2 cellular contexts compared by ENCODE assay signal in the genomic region with DNA sequence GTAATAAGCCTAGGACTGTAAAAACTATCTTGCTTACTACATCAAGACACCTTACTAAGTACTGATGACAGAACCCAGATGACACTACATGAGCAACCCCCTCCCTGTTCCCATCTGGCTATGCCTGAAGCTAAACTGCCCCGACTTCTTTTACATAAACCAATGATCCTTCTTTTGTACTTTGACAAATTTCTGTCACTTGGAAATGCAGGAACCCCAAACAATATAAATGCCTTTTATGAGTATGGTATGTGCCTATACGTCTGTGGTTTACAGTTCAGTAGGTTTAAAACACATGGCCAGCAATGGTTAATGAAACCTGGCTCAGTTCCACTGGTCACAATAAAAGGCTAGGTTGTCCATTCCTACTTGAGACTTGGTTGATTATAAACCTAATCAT.
TF ChIP-seq lines count a peak whose summit lies in the region.

No MANE protein-coding gene starts in this region.

TF ChIP-seq in GM12891, 5 proteins besides CTCF, POLR2A, EP300 and RAD21:
- no peak for TF ChIP-seq PAX5 (IDR thresholded peaks at IDR 0.05; ENCODE audit: insufficient read depth, low read length, severe bottlenecking)
- no peak for TF ChIP-seq TAF1 (IDR thresholded peaks at IDR 0.05; ENCODE audit: low read depth, low read length)
- TF ChIP-seq SPI1 (IDR thresholded peaks at IDR 0.05; ENCODE audit: low read depth, low read length), result no peak
- TF ChIP-seq POLR2AphosphoS5 (IDR thresholded peaks at IDR 0.05; ENCODE audit: low read depth, low read length), result no peak
- no peak for TF ChIP-seq POU2F2 (IDR thresholded peaks at IDR 0.05; ENCODE audit: low read depth, low read length)
TF ChIP-seq in GM12891: peak in this region for 0.

TF ChIP-seq in GM12878, 131 proteins besides CTCF, POLR2A, EP300 and RAD21:
- TF ChIP-seq NR2C1 (IDR thresholded peaks at IDR 0.05) (no peak), SP1 (IDR thresholded peaks at IDR 0.05; ENCODE audit: low read depth, low read length) (no peak), SIX5 (IDR thresholded peaks at IDR 0.05; ENCODE audit: low read depth, low read length, severe bottlenecking) (no peak), LARP7 (IDR thresholded peaks at IDR 0.05) (no peak), POU2F2 (IDR thresholded peaks at IDR 0.05; ENCODE audit: borderline replicate concordance, low read depth, low read length) (no peak), BRCA1 (IDR thresholded peaks at IDR 0.05; ENCODE audit: low read depth, low read length) (no peak), NBN (IDR thresholded peaks at IDR 0.05) (no peak), TCF3 (IDR thresholded peaks at IDR 0.05; ENCODE audit: borderline replicate concordance, insufficient read depth, low read depth, low read length) (no peak), FOXK2 (IDR thresholded peaks at IDR 0.05) (no peak)
- TF ChIP-seq, protein P1, sequence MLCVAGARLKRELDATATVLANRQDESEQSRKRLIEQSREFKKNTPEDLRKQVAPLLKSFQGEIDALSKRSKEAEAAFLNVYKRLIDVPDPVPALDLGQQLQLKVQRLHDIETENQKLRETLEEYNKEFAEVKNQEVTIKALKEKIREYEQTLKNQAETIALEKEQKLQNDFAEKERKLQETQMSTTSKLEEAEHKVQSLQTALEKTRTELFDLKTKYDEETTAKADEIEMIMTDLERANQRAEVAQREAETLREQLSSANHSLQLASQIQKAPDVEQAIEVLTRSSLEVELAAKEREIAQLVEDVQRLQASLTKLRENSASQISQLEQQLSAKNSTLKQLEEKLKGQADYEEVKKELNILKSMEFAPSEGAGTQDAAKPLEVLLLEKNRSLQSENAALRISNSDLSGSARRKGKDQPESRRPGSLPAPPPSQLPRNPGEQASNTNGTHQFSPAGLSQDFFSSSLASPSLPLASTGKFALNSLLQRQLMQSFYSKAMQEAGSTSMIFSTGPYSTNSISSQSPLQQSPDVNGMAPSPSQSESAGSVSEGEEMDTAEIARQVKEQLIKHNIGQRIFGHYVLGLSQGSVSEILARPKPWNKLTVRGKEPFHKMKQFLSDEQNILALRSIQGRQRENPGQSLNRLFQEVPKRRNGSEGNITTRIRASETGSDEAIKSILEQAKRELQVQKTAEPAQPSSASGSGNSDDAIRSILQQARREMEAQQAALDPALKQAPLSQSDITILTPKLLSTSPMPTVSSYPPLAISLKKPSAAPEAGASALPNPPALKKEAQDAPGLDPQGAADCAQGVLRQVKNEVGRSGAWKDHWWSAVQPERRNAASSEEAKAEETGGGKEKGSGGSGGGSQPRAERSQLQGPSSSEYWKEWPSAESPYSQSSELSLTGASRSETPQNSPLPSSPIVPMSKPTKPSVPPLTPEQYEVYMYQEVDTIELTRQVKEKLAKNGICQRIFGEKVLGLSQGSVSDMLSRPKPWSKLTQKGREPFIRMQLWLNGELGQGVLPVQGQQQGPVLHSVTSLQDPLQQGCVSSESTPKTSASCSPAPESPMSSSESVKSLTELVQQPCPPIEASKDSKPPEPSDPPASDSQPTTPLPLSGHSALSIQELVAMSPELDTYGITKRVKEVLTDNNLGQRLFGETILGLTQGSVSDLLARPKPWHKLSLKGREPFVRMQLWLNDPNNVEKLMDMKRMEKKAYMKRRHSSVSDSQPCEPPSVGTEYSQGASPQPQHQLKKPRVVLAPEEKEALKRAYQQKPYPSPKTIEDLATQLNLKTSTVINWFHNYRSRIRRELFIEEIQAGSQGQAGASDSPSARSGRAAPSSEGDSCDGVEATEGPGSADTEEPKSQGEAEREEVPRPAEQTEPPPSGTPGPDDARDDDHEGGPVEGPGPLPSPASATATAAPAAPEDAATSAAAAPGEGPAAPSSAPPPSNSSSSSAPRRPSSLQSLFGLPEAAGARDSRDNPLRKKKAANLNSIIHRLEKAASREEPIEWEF (IDR thresholded peaks at IDR 0.05; ENCODE audit: insufficient replicate concordance, low read depth, low read length), result no peak
